29 cellular contexts compared by ENCODE assay signal in genomic region chr14:25004389-25004809, GRCh38. TPM values are rescaled to one million over a fixed set of nuclear protein-coding genes. Genes with fewer than 3 reads are reported as not detected.
DNase-seq lines count a peak whose midpoint lies in the region; ATAC-seq, FAIRE-seq and TF ChIP-seq lines count a peak whose summit lies in the region.
"Had no signal": no experiment of that assay in that cellular context is flagged by ENCODE, and none has a peak within 500 bp of the region (broad histone marks: within the 10 kb centered on the region; RNA-seq: fewer than 3 reads in every experiment).

No MANE protein-coding gene starts in this region.

- H4K20me1 ChIP-seq in GM12878 (ENCODE audit: control insufficient read depth, insufficient read depth), result no peaks in the 10 kb centered on the region

- SMC1A ChIA-PET in GM12878 (lab: Charles Lee; ENCODE audit: uncharacterized antibody, unreplicated experiment), result interaction anchor here (0.9 to 17.5 kb wide), 17 partner anchors 8 to 311 kb away, joined by 4 to 172 read pairs (median 6); no protein-coding TSS in a partner anchor

- POLR2A ChIA-PET in GM12878 (lab: Charles Lee), result interaction anchor here (0.5 to 0.9 kb wide), 5 partner anchors 9 to 42 kb away, joined by 3 to 4 read pairs (median 3); no protein-coding TSS in a partner anchor

- CTCF ChIA-PET in GM12878 (lab: Yijun Ruan, JAX), result interaction anchor here (0.6 to 2.4 kb wide), 10 partner anchors 10 to 314 kb away, joined by 3 to 12 read pairs (median 4); no protein-coding TSS in a partner anchor

- no peak for FAIRE-seq in GM12878 (lab: Jason Lieb, UNC)
- FAIRE-seq: GM18507, H1, RCC 7860 had no signal

- peak in 1 of 2 experiments; percentile 65; a peak in 1 of 4 replicates for TF ChIP-seq EP300 in GM12878 (IDR thresholded peaks at IDR 0.05; ENCODE audit: borderline replicate concordance in 1 of 2, control insufficient read depth in 1 of 2, low read depth in 2 of 2, low read length in 2 of 2)

- no peak for TF ChIP-seq POLR2A in GM12878 (IDR thresholded peaks at IDR 0.05; ENCODE audit: low read depth, low read length)

- no peak for TF ChIP-seq RAD21 in GM12878 (IDR thresholded peaks at IDR 0.05; ENCODE audit: insufficient read depth, low read depth, low read length)

- in situ Hi-C loops in GM12878 (cut with MboI), result no loop called here

- H3K79me2 ChIP-seq in ACC112 (ENCODE audit: control insufficient read depth, insufficient read depth, low read length, unreplicated experiment) (no peaks in the 10 kb centered on the region), GM12878 (ENCODE audit: control insufficient read depth, insufficient read depth, low read length) (no peaks in the 10 kb centered on the region)

- ATAC-seq in GM18909 (IDR thresholded peaks at IDR 0.05; ENCODE audit: poor library complexity, unreplicated experiment) (peak; percentile 71), HG02938 (IDR thresholded peaks at IDR 0.05; ENCODE audit: unreplicated experiment) (peak; percentile 53), GM12878 (peak; percentile 81), HG02852 (IDR thresholded peaks at IDR 0.05; ENCODE audit: unreplicated experiment) (no peak)
- no peak for ATAC-seq in stimulated activated naive CD8-positive, alpha-beta T cell treated with anti-CD3 and anti-CD28 coated beads, Interleukin-15, amount 100 ng/mL, for 72 hours
- ATAC-seq: CD8-positive, alpha-beta T cell; sciatic nerve had no signal

- RAD21 ChIA-PET in GM12878 (lab: Charles Lee; ENCODE audit: unreplicated experiment), result interaction anchor here (0.7 to 4.3 kb wide), 9 partner anchors 11 to 198 kb away, joined by 3 to 32 read pairs (median 5); no protein-coding TSS in a partner anchor

- H3K9me3 Mint-ChIP-seq in stimulated activated naive CD8-positive, alpha-beta T cell treated with anti-CD3 and anti-CD28 coated beads, Interleukin-15, amount 100 ng/mL, for 72 hours, result no peaks in the 10 kb centered on the region
- H3K9me3 Mint-ChIP-seq: activated CD4-positive, alpha-beta memory T cell treated with anti-CD3 and anti-CD28 coated beads, Interleukin-2, amount 10 ng/mL, durations not matched to agents 7 days and 5 days; activated naive CD4-positive, alpha-beta T cell treated with anti-CD3 and anti-CD28 coated beads, Interleukin-2, amount 10 ng/mL, durations not matched to agents 7 days and 5 days; CD8-positive, alpha-beta T cell; immature natural killer cell; T-helper 2 cell treated with Interferon-gamma antibody and Interleukin-4, amounts not matched to agents 5 μg/mL and 100 μg/mL, for 36 hours had no signal

- no peak overlapping the region for H3K4me2 ChIP-seq in GM12878 (ENCODE audit: control insufficient read depth, insufficient read depth)

- no peaks in the 10 kb centered on the region for H3K27me3 ChIP-seq in ACC112 (ENCODE audit: insufficient read depth, low read length)
- no peaks in the 10 kb centered on the region for H3K27me3 ChIP-seq in GM12878 (replicated peaks in 1 of 2; ENCODE audit: control insufficient read depth in 2 of 2, insufficient read depth in 2 of 2, low read length in 1 of 2)
- H3K27me3 ChIP-seq: brain microvascular endothelial cell, tibial artery had no signal

- H3K4me1 ChIP-seq in ACC112 (ENCODE audit: control insufficient read depth, insufficient read depth, low read length, unreplicated experiment) (peaks cover 23% of the 10 kb centered on the region), GM12878 (ENCODE audit: control insufficient read depth, insufficient read depth, low read length) (no peaks in the 10 kb centered on the region)
- H3K4me1 ChIP-seq: tibial artery had no signal

- H2AFZ ChIP-seq in ACC112 (ENCODE audit: low read length, unreplicated experiment), result no peak overlapping the region
- no peak overlapping the region for H2AFZ ChIP-seq in GM12878 (ENCODE audit: control insufficient read depth, low read depth, low read length)

- no peaks in the 10 kb centered on the region for H3K9me3 ChIP-seq in GM12878 (replicated peaks; ENCODE audit: control insufficient read depth, insufficient read depth, low read length)
- H3K9me3 ChIP-seq: tibial artery had no signal

- no peak overlapping the region for H3K9ac ChIP-seq in GM12878 (ENCODE audit: control insufficient read depth, insufficient read depth, low read length)

- H3K36me3 ChIP-seq in ACC112 (ENCODE audit: insufficient read depth, low read length) (no peaks in the 10 kb centered on the region), GM12878 (ENCODE audit: control insufficient read depth in 2 of 2, insufficient read depth in 2 of 2, low read length in 1 of 2) (no peaks in the 10 kb centered on the region)
- H3K36me3 ChIP-seq: brain microvascular endothelial cell, tibial artery had no signal

- BruUV-seq in GM12878 (replicated peaks; lab: Mats Ljungman, UMichigan), result no TSS peak

- no peaks in the 10 kb centered on the region for H3K4me1 Mint-ChIP-seq in stimulated activated naive CD8-positive, alpha-beta T cell treated with anti-CD3 and anti-CD28 coated beads, Interleukin-15, amount 100 ng/mL, for 72 hours
- H3K4me1 Mint-ChIP-seq: activated CD4-positive, alpha-beta memory T cell treated with anti-CD3 and anti-CD28 coated beads, Interleukin-2, amount 10 ng/mL, durations not matched to agents 7 days and 5 days; activated naive CD4-positive, alpha-beta T cell treated with anti-CD3 and anti-CD28 coated beads, Interleukin-2, amount 10 ng/mL, durations not matched to agents 7 days and 5 days; B cell; immature natural killer cell had no signal

- WGBS in GM12878 (ENCODE audit: insufficient coverage, insufficient replicate concordance, low lambda C conversion rate, missing lambda C conversion rate), result 59% methylated on average over 1 of the region's 1 CpG

- H3K27ac ChIP-seq in ACC112 (ENCODE audit: low read depth, low read length) (peak overlapping the region; percentile 44; the same call in 1 of the 2 replicates), GM12878 (ENCODE audit: control insufficient read depth, insufficient read depth) (no peak overlapping the region)
- H3K27ac ChIP-seq: brain microvascular endothelial cell, tibial artery had no signal

- H3K4me3 Mint-ChIP-seq in stimulated activated naive CD8-positive, alpha-beta T cell treated with anti-CD3 and anti-CD28 coated beads, Interleukin-15, amount 100 ng/mL, for 72 hours, result no peak overlapping the region
- H3K4me3 Mint-ChIP-seq: activated CD4-positive, alpha-beta memory T cell treated with anti-CD3 and anti-CD28 coated beads, Interleukin-2, amount 10 ng/mL, durations not matched to agents 7 days and 5 days; activated naive CD4-positive, alpha-beta T cell treated with anti-CD3 and anti-CD28 coated beads, Interleukin-2, amount 10 ng/mL, durations not matched to agents 7 days and 5 days; B cell; CD8-positive, alpha-beta T cell; immature natural killer cell; T-helper 2 cell treated with Interferon-gamma antibody and Interleukin-4, amounts not matched to agents 5 μg/mL and 100 μg/mL, for 36 hours had no signal

- intact Hi-C loops in GM12878 (cut with micrococcal nuclease; ENCODE audit: unreplicated experiment), result loop anchor here (1.0 to 2.0 kb wide), 4 partner anchors 22 to 64 kb away; no protein-coding TSS in a partner anchor

- H3K27me3 Mint-ChIP-seq in stimulated activated naive CD8-positive, alpha-beta T cell treated with anti-CD3 and anti-CD28 coated beads, Interleukin-15, amount 100 ng/mL, for 72 hours, result peaks cover 4% of the 10 kb centered on the region

- H3K27ac Mint-ChIP-seq in stimulated activated naive CD8-positive, alpha-beta T cell treated with anti-CD3 and anti-CD28 coated beads, Interleukin-15, amount 100 ng/mL, for 72 hours, result no peak overlapping the region
- H3K27ac Mint-ChIP-seq: activated CD4-positive, alpha-beta memory T cell treated with anti-CD3 and anti-CD28 coated beads, Interleukin-2, amount 10 ng/mL, durations not matched to agents 7 days and 5 days; activated naive CD4-positive, alpha-beta T cell treated with anti-CD3 and anti-CD28 coated beads, Interleukin-2, amount 10 ng/mL, durations not matched to agents 7 days and 5 days; B cell; CD8-positive, alpha-beta T cell; immature natural killer cell; T-helper 2 cell treated with Interferon-gamma antibody and Interleukin-4, amounts not matched to agents 5 μg/mL and 100 μg/mL, for 36 hours had no signal

- H3K4me3 ChIP-seq in ACC112 (ENCODE audit: low read depth, low read length) (no peak overlapping the region), GM12878 (no peak overlapping the region)
- H3K4me3 ChIP-seq: tibial artery had no signal

- no peak for TF ChIP-seq CTCF in GM12878 (IDR thresholded peaks at IDR 0.05 in 2 of 3, conservative IDR thresholded peaks at IDR 0.05 in 1 of 3; ENCODE audit: control insufficient read depth in 2 of 3, extremely low read depth in 1 of 3, insufficient read depth in 1 of 3, low read depth in 3 of 3, low read length in 3 of 3)

- DNase-seq in GM12878 (ENCODE audit: low read depth, low spot score), result no peak
- DNase-seq in stimulated activated naive CD8-positive, alpha-beta T cell treated with anti-CD3 and anti-CD28 coated beads, Interleukin-15, amount 100 ng/mL, for 72 hours, result no peak
- no peak for DNase-seq in EL
- no peak for DNase-seq in NCI-H1694 (lab: John Stamatoyannopoulos, UW)
- DNase-seq: activated CD4-positive, alpha-beta memory T cell treated with anti-CD3 and anti-CD28 coated beads, Interleukin-2, amount 10 ng/mL, durations not matched to agents 7 days and 5 days; activated CD8-positive, alpha-beta memory T cell treated with anti-CD3 and anti-CD28 coated beads, Interleukin-2, amount 50 U/mL, for 4 hours; activated naive CD4-positive, alpha-beta T cell treated with anti-CD3 and anti-CD28 coated beads, Interleukin-2, amount 10 ng/mL, durations not matched to agents 7 days and 5 days; brain microvascular endothelial cell; CD8-positive, alpha-beta T cell; immature natural killer cell; mesendoderm; NCI-H1092 treated with DMSO at 0.1 percent for 48 hours; NCI-H187; NCI-H2171; NCI-H82; posterior cingulate gyrus; SIG-M5; stimulated activated CD4-positive, alpha-beta T cell treated with anti-CD3 and anti-CD28 coated beads, Interleukin-4, amount 100 ng/mL, for 1 hour; tibial artery had no signal

RNA-seq across cellular contexts. Expression of gene STXBP6, which starts 45.5 kb away (rescaled TPM):
- 12.3 and 12.7 TPM in 2 replicates for total RNA-seq in GM12878 (2013; cell fraction: nucleolus; rRNA removed)
- total RNA-seq in GM12878 (2014; rRNA removed) (1.9 and 2.0 TPM in 2 replicates), GM12878 (2014; rRNA removed; fragmentation: Illumina TruSeq; extraction: Trizol) (1.6 and 1.8 TPM in 2 replicates), GM12878 (2021) (1.5 and 1.7 TPM in 2 replicates)
- 1.5 TPM for polyA plus RNA-seq in GM12878 (2011; ENCODE audit: low read depth)
- polyA plus RNA-seq in GM12878 (2011; rRNA removed) (47.3 and 58.0 TPM in 2 replicates), GM12878 (2014; fragmentation: Illumina TruSeq; extraction: Trizol) (0.71 and 2.0 TPM in 2 replicates), GM12878 (2014; fragmentation: Nextera tagmentation; extraction: Ambion mirVana) (1 to 10 TPM; 1.2 to 1.8 TPM), GM12878 (2014; rRNA removed) (1.8 TPM in 2 replicates), GM12878 (2016; fragmentation: Nextera tagmentation; extraction: Ambion mirVana) (1 to 10 TPM; 1.9 to 2.8 TPM)
- polyA plus RNA-seq in GM12878 (2011; cell fraction: cytosol; rRNA removed), result 22.5 and 28.7 TPM in 2 replicates
- 18.2 and 19.0 TPM in 2 replicates for polyA plus RNA-seq in GM12878 (2011; cell fraction: nucleus; rRNA removed)
- polyA plus RNA-seq in GM12878 (2012), result 2.4 and 4.4 TPM in 2 replicates
- 21.7 and 26.0 TPM in 2 replicates for polyA minus RNA-seq in GM12878 (2011; rRNA and poly(A)+ RNA removed)
- 5.1 and 6.0 TPM in 2 replicates for polyA minus RNA-seq in GM12878 (2011; cell fraction: cytosol; rRNA and poly(A)+ RNA removed)
- 17.7 and 24.8 TPM in 2 replicates for polyA minus RNA-seq in GM12878 (2011; cell fraction: nucleus; rRNA and poly(A)+ RNA removed)
- total RNA-seq: activated CD4-positive, alpha-beta memory T cell treated with anti-CD3 and anti-CD28 coated beads, Interleukin-2, amount 10 ng/mL, durations not matched to agents 7 days and 5 days; B cell; CD8-positive, alpha-beta T cell had no signal
- polyA plus RNA-seq: immature natural killer cell had no signal

Comparison
In these comparisons a context has a peak if more than half of its experiments do, and no peak if none do; other contexts are left out.
1. ATAC-seq: peak in GM18909 (single experiment), HG02938 (single experiment) and GM12878 (single experiment); none in stimulated activated naive CD8-positive, alpha-beta T cell treated with anti-CD3 and anti-CD28 coated beads, Interleukin-15, amount 100 ng/mL, for 72 hours (single experiment) and HG02852 (single experiment).